8 cellular contexts compared by ENCODE assay signal in the genomic region with DNA sequence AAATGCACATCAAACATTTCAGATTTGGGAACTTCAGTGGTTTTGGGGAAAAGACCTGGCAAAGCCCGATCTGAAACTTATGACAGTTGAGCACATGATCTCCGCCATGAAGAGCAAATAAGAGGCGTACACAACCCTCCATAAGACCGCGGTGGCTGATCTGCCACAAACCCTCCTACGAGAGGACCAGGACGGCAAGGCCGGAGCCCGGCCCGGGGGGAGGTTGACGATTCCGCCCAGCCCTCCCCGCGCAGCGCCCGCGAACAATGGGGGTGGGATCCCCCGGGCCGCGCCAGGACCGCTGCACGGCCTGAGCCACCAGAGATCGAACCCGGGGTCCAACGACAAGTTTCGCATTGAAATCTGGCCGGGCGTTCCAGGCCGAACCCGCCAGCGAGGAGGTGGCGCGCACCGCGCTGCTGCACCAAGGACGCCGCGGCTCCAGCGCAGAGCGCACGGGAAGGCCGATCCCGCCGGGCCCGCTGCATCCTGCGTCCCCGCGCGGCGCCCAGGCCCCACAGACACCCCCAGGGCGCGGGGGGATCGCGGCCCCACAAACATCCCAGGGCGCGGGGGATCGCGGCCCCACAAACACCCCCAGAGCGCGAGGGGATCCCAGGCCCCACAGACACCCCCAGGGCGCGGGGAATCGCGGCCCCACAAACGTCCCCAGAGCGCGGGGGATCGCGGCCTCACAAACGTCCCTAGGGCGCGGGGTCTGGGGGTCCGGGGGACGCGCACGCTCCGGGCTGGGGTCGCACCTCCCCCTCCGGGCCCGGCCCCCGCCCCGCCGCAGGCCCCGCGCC. TPM values are rescaled to one million over a fixed set of nuclear protein-coding genes. Genes with fewer than 3 reads are reported as not detected.
A peak's percentile ranks its signal among the peaks of the same experiment; 100 is the strongest.
DNase-seq lines count a peak whose midpoint lies in the region; ATAC-seq and TF ChIP-seq lines count a peak whose summit lies in the region.

No MANE protein-coding gene starts in this region.

- peak overlapping the region; percentile 73 for H3K4ac ChIP-seq in trophoblast cell (ENCODE audit: low read depth, low read length)

- H3K14ac ChIP-seq in trophoblast cell (ENCODE audit: low read length), result peak overlapping the region; percentile 94

- DNase-seq in GM13977 (ENCODE audit: low spot score), result peak; percentile 40
- DNase-seq in SK-N-MC (ENCODE audit: low read depth, low spot score), result no peak
- DNase-seq in glomerular visceral epithelial cell (ENCODE audit: extremely low spot score), result peak; percentile 24
- peak in 1 of 2 donors; percentile 61 for DNase-seq in trophoblast cell
- DNase-seq in GM19238 (ENCODE audit: insufficient read length, low spot score), result no peak
- no peak for DNase-seq in activated CD8-positive, alpha-beta memory T cell treated with anti-CD3 and anti-CD28 coated beads for 24 hours

- peak overlapping the region; percentile 71 for H4K12ac ChIP-seq in trophoblast cell (ENCODE audit: low read depth, low read length)

- H3K36me3 ChIP-seq in SK-N-MC (ENCODE audit: insufficient read depth, low read length) (no peaks in the 10 kb centered on the region), trophoblast cell (ENCODE audit: control insufficient read depth in 1 of 2, insufficient read depth in 2 of 2, low read length in 2 of 2) (no peaks in the 10 kb centered on the region)

- H3K9ac ChIP-seq in SK-N-MC (ENCODE audit: insufficient read length), result peak overlapping the region; percentile 70
- peak overlapping the region; percentile 79 for H3K9ac ChIP-seq in trophoblast cell (ENCODE audit: low read length)

- H2BK5ac ChIP-seq in trophoblast cell (ENCODE audit: low read depth, low read length, poor library complexity), result peak overlapping the region; percentile 43

- no peaks in the 10 kb centered on the region for H3K27me3 ChIP-seq in trophoblast cell (ENCODE audit: insufficient read depth, low read length)

- peak overlapping the region; percentile 40 for H2AK5ac ChIP-seq in trophoblast cell (ENCODE audit: low read length)

- H3K79me2 ChIP-seq in trophoblast cell (ENCODE audit: control insufficient read depth, insufficient read depth, low read length, poor library complexity), result peaks cover 7% of the 10 kb centered on the region

- peaks cover 8% of the 10 kb centered on the region for H3K79me1 ChIP-seq in trophoblast cell (ENCODE audit: low read length)

- ATAC-seq in GM18907 (IDR thresholded peaks at IDR 0.05; ENCODE audit: unreplicated experiment), result no peak
- ATAC-seq in GM21381 (IDR thresholded peaks at IDR 0.05; ENCODE audit: unreplicated experiment), result no peak

- peak overlapping the region; percentile 79 for H2BK120ac ChIP-seq in trophoblast cell (ENCODE audit: insufficient read depth, low read length, poor library complexity)

- in situ Hi-C loops in GM13977 (cut with MboI; ENCODE audit: low pct_unique_long_range_greater_than_20kb, low sequenced_read_pairs, unreplicated experiment), result no loop called here

- H4K91ac ChIP-seq in trophoblast cell (ENCODE audit: low read depth, low read length), result peak overlapping the region; percentile 97

- H3K4me1 ChIP-seq in trophoblast cell (ENCODE audit: control insufficient read depth in 1 of 2, insufficient read depth in 2 of 2, low read length in 2 of 2), result peaks cover 4 to 10% of the 10 kb centered on the region in 2 experiments

- H3K9me3 ChIP-seq in SK-N-MC (ENCODE audit: low read depth, low read length) (no peaks in the 10 kb centered on the region), trophoblast cell (ENCODE audit: insufficient read depth, low read depth, low read length) (peaks cover 3% of the 10 kb centered on the region)

- no peak overlapping the region for H3K23ac ChIP-seq in trophoblast cell (ENCODE audit: low read length)

- peak overlapping the region; percentile 88 for H3K18ac ChIP-seq in trophoblast cell (ENCODE audit: low read length)

- TF ChIP-seq CTCF in GM13977 (IDR thresholded peaks at IDR 0.05; ENCODE audit: extremely low read depth, insufficient read depth, missing control alignments), result no peak

- H3K27ac ChIP-seq in SK-N-MC (no peak overlapping the region), trophoblast cell (ENCODE audit: low read depth, low read length) (peak overlapping the region; percentile 72)

- H3K4me2 ChIP-seq in trophoblast cell (ENCODE audit: low read length), result peak overlapping the region; percentile 93

- no CpG with 5 or more reads among the region's 85 CpGs for WGBS in trophoblast cell (ENCODE audit: extremely low coverage, insufficient coverage, insufficient read length)

- H2AFZ ChIP-seq in trophoblast cell (ENCODE audit: insufficient read depth, low read length, poor library complexity), result peak overlapping the region; percentile 89

- H3K4me3 ChIP-seq in SK-N-MC (peak overlapping the region; percentile 82), trophoblast cell (ENCODE audit: low read depth, low read length) (peak overlapping the region; percentile 97)

- peak overlapping the region; percentile 80 for H4K8ac ChIP-seq in trophoblast cell (ENCODE audit: low read depth, low read length)

- H2BK12ac ChIP-seq in trophoblast cell (ENCODE audit: low read length), result no peak overlapping the region

RNA-seq across cellular contexts. Expression of gene DIP2C, which starts 0.6 kb away (rescaled TPM):
- polyA plus RNA-seq in trophoblast cell (2013), result 6.9 and 7.0 TPM in 2 replicates

Comparison
In these comparisons a context has a peak if more than half of its experiments do, and no peak if none do; other contexts are left out.
1. DNase-seq: peak in GM13977 (single experiment) and glomerular visceral epithelial cell (single experiment); none in SK-N-MC (single experiment), GM19238 (single experiment) and activated CD8-positive, alpha-beta memory T cell treated with anti-CD3 and anti-CD28 coated beads for 24 hours (single experiment).